9 cellular contexts compared by ENCODE assay signal in the genomic region with DNA sequence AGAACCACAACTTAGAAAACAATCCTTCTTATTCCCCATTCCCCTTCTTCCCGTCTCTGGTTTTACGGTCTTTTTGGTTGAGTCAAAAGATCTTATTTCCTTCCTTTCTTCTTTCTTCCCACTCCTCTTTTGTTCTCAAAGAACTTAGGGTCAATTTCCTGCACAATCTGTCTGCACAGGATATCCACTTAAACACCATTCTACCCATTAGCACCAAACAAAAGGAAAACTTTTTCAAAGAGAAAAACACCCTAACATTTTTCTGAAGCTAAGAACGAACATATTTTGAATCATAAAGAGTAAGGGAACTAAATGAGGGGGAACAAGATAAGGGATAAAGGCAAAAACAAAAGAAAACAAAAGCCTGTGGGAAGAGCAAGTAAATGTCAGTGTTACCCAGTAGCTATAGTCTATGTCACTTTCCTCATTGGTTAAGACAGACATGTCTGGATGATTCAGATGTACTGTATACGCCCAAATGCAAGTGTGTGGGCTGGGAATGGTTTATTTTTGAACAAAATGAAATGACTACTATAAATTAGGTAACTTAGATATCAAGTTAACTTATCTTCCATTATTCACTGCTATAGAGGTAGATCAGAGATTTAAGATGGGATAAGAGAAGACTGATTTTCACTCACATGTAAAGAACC. TPM values are rescaled to one million over a fixed set of nuclear protein-coding genes. Genes with fewer than 3 reads are reported as not detected.
A peak's percentile ranks its signal among the peaks of the same experiment; 100 is the strongest.
DNase-seq lines count a peak whose midpoint lies in the region; TF ChIP-seq lines count a peak whose summit lies in the region.
"Had no signal": no experiment of that assay in that cellular context is flagged by ENCODE, and none has a peak within 500 bp of the region (broad histone marks: within the 10 kb centered on the region; RNA-seq: fewer than 3 reads in every experiment).

No MANE protein-coding gene starts in this region.

- H3K9me3 ChIP-seq in BE2C (no peaks in the 10 kb centered on the region), prostate gland (no peaks in the 10 kb centered on the region)

- peak overlapping the region; percentile 78 for H3K4me3 Mint-ChIP-seq in osteocyte (ENCODE audit: unreplicated experiment)

- TF ChIP-seq CTCF in RWPE1 (conservative IDR thresholded peaks at IDR 0.05; ENCODE audit: low read depth), result no peak
- no peak for TF ChIP-seq CTCF in osteocyte (IDR thresholded peaks at IDR 0.05)
- no peak for TF ChIP-seq CTCF in BE2C (IDR thresholded peaks at IDR 0.05; ENCODE audit: low read depth, low read length)
- no peak for TF ChIP-seq CTCF in prostate gland (IDR thresholded peaks at IDR 0.05)

- H3K4me1 ChIP-seq in BE2C (no peaks in the 10 kb centered on the region), prostate gland (replicated peaks) (no peaks in the 10 kb centered on the region)

- H3K27me3 Mint-ChIP-seq in osteocyte (ENCODE audit: unreplicated experiment), result no peaks in the 10 kb centered on the region

- CTCF ChIA-PET in RWPE1 (lab: Yijun Ruan, JAX), result interaction anchor here (0.6 kb wide), 1 partner anchor 38 kb away, joined by 6 read pairs; no protein-coding TSS in a partner anchor

- 64% methylated on average over 4 of the region's 4 CpGs for WGBS in prostate gland

- H3K27ac Mint-ChIP-seq in osteocyte (ENCODE audit: unreplicated experiment), result peak overlapping the region; percentile 91

- H3K27ac ChIP-seq in RWPE1, result no peak overlapping the region
- no peak overlapping the region for H3K27ac ChIP-seq in prostate gland
- H3K27ac ChIP-seq: KMS-11 had no signal

- DNase-seq in GM03348 (ENCODE audit: low spot score), result peak; percentile 68
- DNase-seq in RWPE1 (ENCODE audit: low spot score), result peak; percentile 65
- DNase-seq in dermis microvascular lymphatic vessel endothelial cell (ENCODE audit: low read depth in 2 of 2), result peak; percentile 58 to 82
- no peak for DNase-seq in osteocyte (ENCODE audit: extremely low spot score, unreplicated experiment)
- no peak for DNase-seq in BE2C
- no peak for DNase-seq in medulla oblongata (ENCODE audit: extremely low spot score)
- no peak for DNase-seq in mesenteric fat pad (ENCODE audit: low spot score)
- no peak for DNase-seq in prostate gland (ENCODE audit: low spot score)

- intact Hi-C loops in prostate gland (cut with DNase I), result no loop called here

- no peaks in the 10 kb centered on the region for H3K9me3 Mint-ChIP-seq in osteocyte (ENCODE audit: unreplicated experiment)

- POLR2A ChIA-PET in RWPE1 (lab: Yijun Ruan, JAX; ENCODE audit: low non-redundant PET), result no interaction called here

- H3K36me3 ChIP-seq in BE2C (peaks cover 5% of the 10 kb centered on the region; the same call in 1 of the 2 replicates), prostate gland (no peaks in the 10 kb centered on the region)

- H3K4me1 Mint-ChIP-seq in osteocyte (ENCODE audit: unreplicated experiment), result peaks cover 58% of the 10 kb centered on the region

- H3K36me3 Mint-ChIP-seq in osteocyte (ENCODE audit: unreplicated experiment), result peaks cover 13% of the 10 kb centered on the region

- H3K27me3 ChIP-seq in BE2C, result no peaks in the 10 kb centered on the region
- H3K27me3 ChIP-seq in prostate gland (replicated peaks; ENCODE audit: insufficient read depth), result no peaks in the 10 kb centered on the region

- H3K4me3 ChIP-seq in BE2C (ENCODE audit: low read depth, low read length) (no peak overlapping the region), prostate gland (no peak overlapping the region)

- no peak for TF ChIP-seq POLR2A in prostate gland (IDR thresholded peaks at IDR 0.05)

RNA-seq across cellular contexts. Expression of a gene that starts 59.8 kb away (rescaled TPM):
- total RNA-seq in dermis microvascular lymphatic vessel endothelial cell (27.5 and 33.4 TPM in 2 replicates), osteocyte (21.1 and 24.8 TPM in 2 replicates), mesenteric fat pad (22.3 TPM), prostate gland (100 to 1,000 TPM in 1 of 2 donors, 10 to 100 TPM in 1; 40.0 to 109 TPM)
- polyA plus RNA-seq in BE2C (2012; ENCODE audit: insufficient read depth, insufficient read length, low read depth), result 41.9 TPM

Comparison
In these comparisons a context has a peak if more than half of its experiments do, and no peak if none do; other contexts are left out.
1. DNase-seq: peak in GM03348 (single experiment), RWPE1 (single experiment) and dermis microvascular lymphatic vessel endothelial cell (2 of 2); none in osteocyte (single experiment), BE2C (single experiment), medulla oblongata (single experiment), mesenteric fat pad (single experiment) and prostate gland (single experiment).